ENCODE assay signal across 9 cellular contexts in genomic region chr13:99380921-99381645, GRCh38.
A peak's percentile ranks its signal among the peaks of the same experiment; 100 is the strongest.
DNase-seq lines count a peak whose midpoint lies in the region; ATAC-seq and TF ChIP-seq lines count a peak whose summit lies in the region.
"Had no signal": no experiment of that assay in that cellular context is flagged by ENCODE, and none has a peak within 500 bp of the region (broad histone marks: within the 10 kb centered on the region; RNA-seq: fewer than 3 reads in every experiment).

No MANE protein-coding gene starts in this region.

- H3K36me3 Mint-ChIP-seq in IgD-negative memory B cell, result peaks cover 6% of the 10 kb centered on the region
- H3K36me3 Mint-ChIP-seq in stimulated activated memory B cell treated with anti-CD40 and anti-IgM and Interleukin-4, amounts not matched to agents 10 μg/mL and 1 μg/mL and 100 μg/mL, for 72 hours, result peaks cover 20% of the 10 kb centered on the region

- H3K4me1 Mint-ChIP-seq in IgD-negative memory B cell, result peaks cover 43 to 73% (median 55%) of the 10 kb centered on the region in 3 donors
- H3K4me1 Mint-ChIP-seq in stimulated activated memory B cell treated with anti-CD40 and anti-IgM and Interleukin-4, amounts not matched to agents 10 μg/mL and 1 μg/mL and 100 μg/mL, for 72 hours, result peaks cover 73% of the 10 kb centered on the region

- no peaks in the 10 kb centered on the region for H3K9me3 ChIP-seq in tibial nerve
- H3K9me3 ChIP-seq: vagina had no signal

- no peak for TF ChIP-seq POLR2A in tibial nerve (IDR thresholded peaks at IDR 0.05)

- H3K27me3 ChIP-seq in tibial nerve, result no peaks in the 10 kb centered on the region
- H3K27me3 ChIP-seq: vagina had no signal

- peaks cover 4% of the 10 kb centered on the region for H3K27me3 Mint-ChIP-seq in IgD-negative memory B cell
- no peaks in the 10 kb centered on the region for H3K27me3 Mint-ChIP-seq in stimulated activated memory B cell treated with anti-CD40 and anti-IgM and Interleukin-4, amounts not matched to agents 10 μg/mL and 1 μg/mL and 100 μg/mL, for 72 hours

- H3K27ac ChIP-seq in tibial nerve, result peak overlapping the region in 1 of 4 donors; percentile 11
- H3K27ac ChIP-seq: vagina had no signal

- no peak for TF ChIP-seq CTCF in tibial nerve (IDR thresholded peaks at IDR 0.05)

- DNase-seq in cerebellum (ENCODE audit: low spot score) (peak; percentile 52), HK-2 (ENCODE audit: unreplicated experiment) (no peak), tibial nerve (ENCODE audit: low spot score in 2 of 2) (no peak), GF-D8 (lab: John Stamatoyannopoulos, UW) (no peak), HEK293T (ENCODE audit: extremely low spot score) (no peak)

- peak; percentile 75 for ATAC-seq in GM21381 (IDR thresholded peaks at IDR 0.05; ENCODE audit: unreplicated experiment)
- peak; percentile 77 for ATAC-seq in stimulated activated memory B cell treated with anti-CD40 and anti-IgM and Interleukin-4, amounts not matched to agents 10 μg/mL and 1 μg/mL and 100 μg/mL, for 72 hours

- no peaks in the 10 kb centered on the region for H3K9me3 Mint-ChIP-seq in IgD-negative memory B cell
- H3K9me3 Mint-ChIP-seq in stimulated activated memory B cell treated with anti-CD40 and anti-IgM and Interleukin-4, amounts not matched to agents 10 μg/mL and 1 μg/mL and 100 μg/mL, for 72 hours, result no peaks in the 10 kb centered on the region

- no peak for TF ChIP-seq EP300 in tibial nerve (IDR thresholded peaks at IDR 0.05)

- no peak overlapping the region for H3K4me3 ChIP-seq in tibial nerve
- H3K4me3 ChIP-seq: vagina had no signal

- peak overlapping the region; percentile 14 to 89 (median 55) for H3K4me3 Mint-ChIP-seq in IgD-negative memory B cell
- peak overlapping the region; percentile 30 for H3K4me3 Mint-ChIP-seq in stimulated activated memory B cell treated with anti-CD40 and anti-IgM and Interleukin-4, amounts not matched to agents 10 μg/mL and 1 μg/mL and 100 μg/mL, for 72 hours

- CTCF ChIA-PET in HEK293T (lab: Yijun Ruan, JAX), result interaction anchor here (1.0 to 1.2 kb wide), 2 partner anchors 56 to 204 kb away, joined by 3 read pairs; no protein-coding TSS in a partner anchor

- POLR2A ChIA-PET in HEK293T (lab: Yijun Ruan, JAX), result no interaction called here

- 91 to 94% methylated on average over 15 of the region's 15 CpGs for WGBS in tibial nerve, 2 donors

- peaks cover 0 to 20% (median 3%) of the 10 kb centered on the region in 4 donors for H3K4me1 ChIP-seq in tibial nerve

- peak overlapping the region; percentile 85 to 91 (median 90) for H3K27ac Mint-ChIP-seq in IgD-negative memory B cell
- H3K27ac Mint-ChIP-seq in stimulated activated memory B cell treated with anti-CD40 and anti-IgM and Interleukin-4, amounts not matched to agents 10 μg/mL and 1 μg/mL and 100 μg/mL, for 72 hours, result peak overlapping the region; percentile 82

- peaks cover 0 to 51% (median 0%) of the 10 kb centered on the region in 3 donors for H3K36me3 ChIP-seq in tibial nerve

TF ChIP-seq in HEK293T, 16 proteins besides CTCF, POLR2A, EP300 and RAD21:
- TF ChIP-seq CTBP1 (IDR thresholded peaks at IDR 0.05; ENCODE audit: borderline replicate concordance), result no peak
